In genomic region chr11:68297812-68298658, GRCh38 we compare ENCODE assay signal across 8 cellular contexts. TPM values are rescaled to one million over a fixed set of nuclear protein-coding genes. Genes with fewer than 3 reads are reported as not detected.
DNase-seq lines count a peak whose midpoint lies in the region; ATAC-seq and TF ChIP-seq lines count a peak whose summit lies in the region.

No MANE protein-coding gene starts in this region.

- no peak overlapping the region for H3K4me2 ChIP-seq in OCI-LY1 (ENCODE audit: low read length)

- no peak overlapping the region for H3K4me3 ChIP-seq in OCI-LY1 (ENCODE audit: low read depth, low read length, poor library complexity, severe bottlenecking)
- peak overlapping the region; percentile 21 for H3K4me3 ChIP-seq in epithelial cell of proximal tubule (ENCODE audit: low read depth, low read length)

- no peaks in the 10 kb centered on the region for H3K36me3 ChIP-seq in OCI-LY1 (ENCODE audit: insufficient read depth, low read length)

- no peaks in the 10 kb centered on the region for H3K9me3 ChIP-seq in OCI-LY1 (ENCODE audit: low read length)

- TF ChIP-seq CTCF in OCI-LY1 (IDR thresholded peaks at IDR 0.05; ENCODE audit: low read length) (peak; percentile 94), epithelial cell of proximal tubule (conservative IDR thresholded peaks at IDR 0.05; ENCODE audit: low read depth, low read length) (peak; percentile 91)

- no peaks in the 10 kb centered on the region for H3K79me2 ChIP-seq in OCI-LY1 (ENCODE audit: insufficient read depth, low read length)

- ATAC-seq in HG02798 (IDR thresholded peaks at IDR 0.05; ENCODE audit: poor library complexity, unreplicated experiment) (peak; percentile 75), HG02870 (IDR thresholded peaks at IDR 0.05; ENCODE audit: unreplicated experiment) (no peak)

- H3K4me1 ChIP-seq in OCI-LY1 (ENCODE audit: insufficient read depth, low read length, severe bottlenecking), result peaks cover 5% of the 10 kb centered on the region

- H3K9me2 ChIP-seq in OCI-LY1 (ENCODE audit: low read depth, low read length), result no peaks in the 10 kb centered on the region

- no peak overlapping the region for H3K9ac ChIP-seq in OCI-LY1 (ENCODE audit: low read length)

- no peaks in the 10 kb centered on the region for H3K27me3 ChIP-seq in OCI-LY1 (ENCODE audit: insufficient read depth, low read length)

- no peaks in the 10 kb centered on the region for H3F3A ChIP-seq in OCI-LY1 (ENCODE audit: insufficient read depth, low read length)

- H4K20me1 ChIP-seq in OCI-LY1 (ENCODE audit: insufficient read depth, low read length), result no peaks in the 10 kb centered on the region

- DNase-seq in DMS53 (lab: John Stamatoyannopoulos, UW) (peak; percentile 95), epithelial cell of proximal tubule (ENCODE audit: low read depth) (no peak), myocyte (ENCODE audit: low read depth) (peak; percentile 81)
- peak; percentile 76 for DNase-seq in activated CD8-positive, alpha-beta memory T cell treated with anti-CD3 and anti-CD28 coated beads, Interleukin-2, amount 50 U/mL, for 4 hours
- DNase-seq in stimulated activated CD8-positive, alpha-beta memory T cell treated with anti-CD3 and anti-CD28 coated beads, Interleukin-7, amount 100 ng/mL, for 1 hour (ENCODE audit: low read depth in 2 of 2), result peak; percentile 59 to 65

- no peak overlapping the region for H3K27ac ChIP-seq in OCI-LY1 (ENCODE audit: low read depth, low read length, poor library complexity, severe bottlenecking)

- no peak overlapping the region for H2AFZ ChIP-seq in OCI-LY1 (ENCODE audit: low read length)

RNA-seq across cellular contexts. Expression of gene LRP5, which starts 14.4 kb away (rescaled TPM):
- total RNA-seq in epithelial cell of proximal tubule (22.4 and 31.4 TPM in 2 replicates), myocyte (48.8 and 67.2 TPM in 2 replicates)
- polyA plus RNA-seq in myocyte (2012), result 38.2 TPM

RNA-seq across cellular contexts. Expression of gene C11orf24, which starts 26.3 kb away (rescaled TPM):
- total RNA-seq in epithelial cell of proximal tubule (46.4 and 77.3 TPM in 2 replicates), myocyte (78.5 and 87.0 TPM in 2 replicates)
- polyA plus RNA-seq in myocyte (2012), result 94.1 TPM
